18 cellular contexts compared by ENCODE assay signal in the genomic region with DNA sequence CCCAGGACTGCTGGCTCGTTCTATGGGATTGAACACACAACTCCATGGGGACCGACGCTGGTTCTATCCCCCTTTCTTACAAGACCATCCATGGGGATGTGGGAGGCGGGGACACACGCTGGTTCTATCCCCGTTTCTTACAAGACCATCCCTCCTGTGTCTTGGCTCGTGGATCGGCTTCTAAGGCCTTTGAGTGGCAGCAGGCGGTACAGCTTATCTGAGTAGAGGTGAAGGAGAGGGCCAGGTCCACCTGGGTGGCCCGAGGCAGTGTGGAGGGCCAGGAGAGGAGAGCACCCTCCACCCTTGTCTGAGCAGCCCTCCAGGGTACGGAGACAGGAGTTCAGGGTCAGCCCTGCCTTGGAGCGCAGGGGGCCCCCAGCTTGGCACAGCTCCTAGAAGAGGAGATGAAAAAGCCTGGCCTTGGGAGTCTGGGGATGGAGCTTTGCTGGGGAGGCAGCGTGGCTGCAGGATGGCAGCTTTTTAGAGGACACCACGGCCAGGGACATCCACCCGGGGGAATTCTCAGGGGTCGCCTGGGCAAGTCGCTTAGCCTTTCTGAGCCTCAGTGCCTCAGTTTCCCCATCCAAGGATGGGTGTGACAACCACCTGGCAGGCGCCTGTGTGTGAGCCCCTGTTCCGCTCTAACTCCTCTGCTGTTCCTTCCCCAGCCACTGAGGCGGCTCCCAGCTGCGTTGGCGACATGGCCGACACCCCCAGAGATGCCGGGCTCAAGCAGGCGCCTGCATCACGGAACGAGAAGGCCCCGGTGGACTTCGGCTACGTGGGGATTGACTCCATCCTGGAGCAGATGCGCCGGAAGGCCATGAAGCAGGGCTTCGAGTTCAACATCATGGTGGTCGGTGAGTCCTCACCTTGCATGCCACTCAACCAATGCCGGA.
DNase-seq lines count a peak whose midpoint lies in the region; ATAC-seq, FAIRE-seq and TF ChIP-seq lines count a peak whose summit lies in the region.
"Had no signal": no experiment of that assay in that cellular context is flagged by ENCODE, and none has a peak within 500 bp of the region (broad histone marks: within the 10 kb centered on the region; RNA-seq: fewer than 3 reads in every experiment).

No MANE protein-coding gene starts in this region.

- no peak for DNase-seq in natural killer cell
- no peak for DNase-seq in natural killer cell treated with Interleukin-12 subunit alpha and Interleukin-12 subunit beta and Interleukin-15 and Interleukin-18, amount 100 ng/mL, for 72 hours (ENCODE audit: low spot score)
- no peak for DNase-seq in activated naive CD4-positive, alpha-beta T cell treated with anti-CD3 and anti-CD28 coated beads, Interleukin-2, amount 50 U/mL, for 72 hours (ENCODE audit: low spot score in 2 of 2)
- DNase-seq in naive thymus-derived CD4-positive, alpha-beta T cell: no peak
- no peak for DNase-seq in small intestine
- DNase-seq in KBM-7: no peak
- no peak for DNase-seq in DMS153 (lab: John Stamatoyannopoulos, UW)
- DNase-seq: amygdala, BE2C, colonic mucosa, hypothalamus, NCI-H2107, NCI-H774, occipital lobe, RPMI8226 had no signal

- TF ChIP-seq CTCF in natural killer cell (IDR thresholded peaks at IDR 0.05): no peak

- ATAC-seq in natural killer cell: no peak
- no peak for ATAC-seq in natural killer cell treated with Interleukin-12 subunit alpha and Interleukin-12 subunit beta and Interleukin-15 and Interleukin-18, amount 100 ng/mL, for 72 hours
- ATAC-seq in activated naive CD4-positive, alpha-beta T cell treated with anti-CD3 and anti-CD28 coated beads, Interleukin-2, amount 50 U/mL, for 72 hours: no peak
- ATAC-seq in naive thymus-derived CD4-positive, alpha-beta T cell: no peak
- ATAC-seq in GM18907 (IDR thresholded peaks at IDR 0.05; ENCODE audit: unreplicated experiment): no peak
- ATAC-seq: esophagus mucosa had no signal

- H3K27me3 Mint-ChIP-seq in natural killer cell (ENCODE audit: low read depth in 2 of 2): no peaks in the 10 kb centered on the region
- no peaks in the 10 kb centered on the region for H3K27me3 Mint-ChIP-seq in natural killer cell treated with Interleukin-12 subunit alpha and Interleukin-12 subunit beta and Interleukin-15 and Interleukin-18, amount 100 ng/mL, for 72 hours
- H3K27me3 Mint-ChIP-seq in naive thymus-derived CD4-positive, alpha-beta T cell: no peaks in the 10 kb centered on the region

- H3K4me3 ChIP-seq in naive thymus-derived CD4-positive, alpha-beta T cell (ENCODE audit: low read length): no peak overlapping the region
- H3K4me3 ChIP-seq in small intestine (ENCODE audit: low read depth in 1 of 2, low read length in 2 of 2): no peak overlapping the region
- H3K4me3 ChIP-seq: colonic mucosa, tibial nerve had no signal

- H3K27me3 ChIP-seq in naive thymus-derived CD4-positive, alpha-beta T cell (ENCODE audit: control insufficient read depth in 2 of 2, insufficient read depth in 2 of 2, low read length in 2 of 2): no peaks in the 10 kb centered on the region
- no peaks in the 10 kb centered on the region for H3K27me3 ChIP-seq in small intestine (ENCODE audit: control insufficient read depth in 2 of 2, insufficient read depth in 2 of 2, low read length in 2 of 2)
- H3K27me3 ChIP-seq: BE2C, colonic mucosa, tibial nerve had no signal

- intact Hi-C loops in natural killer cell (cut with micrococcal nuclease): no loop called here
- intact Hi-C loops in naive thymus-derived CD4-positive, alpha-beta T cell (cut with micrococcal nuclease): no loop called here

- H3K27ac Mint-ChIP-seq in natural killer cell: peak overlapping the region; percentile 15 to 63
- peak overlapping the region in 1 of 2 donors; percentile 74 for H3K27ac Mint-ChIP-seq in natural killer cell treated with Interleukin-12 subunit alpha and Interleukin-12 subunit beta and Interleukin-15 and Interleukin-18, amount 100 ng/mL, for 72 hours
- H3K27ac Mint-ChIP-seq in activated naive CD4-positive, alpha-beta T cell treated with anti-CD3 and anti-CD28 coated beads, Interleukin-2, amount 50 U/mL, for 72 hours: peak overlapping the region; percentile 32 to 88
- peak overlapping the region; percentile 70 to 92 (median 80) for H3K27ac Mint-ChIP-seq in naive thymus-derived CD4-positive, alpha-beta T cell

- POLR2A ChIA-PET in naive thymus-derived CD4-positive, alpha-beta T cell (lab: Charles Lee): interaction anchor here (1.0 to 1.7 kb wide), 3 partner anchors 8 to 16 kb away, joined by 3 to 6 read pairs (median 5); no protein-coding TSS in a partner anchor

- peaks cover 39 to 42% of the 10 kb centered on the region in 2 donors for H3K4me1 Mint-ChIP-seq in natural killer cell
- H3K4me1 Mint-ChIP-seq in natural killer cell treated with Interleukin-12 subunit alpha and Interleukin-12 subunit beta and Interleukin-15 and Interleukin-18, amount 100 ng/mL, for 72 hours (ENCODE audit: low read depth in 2 of 2): peaks cover 23 to 31% of the 10 kb centered on the region in 2 donors
- H3K4me1 Mint-ChIP-seq in naive thymus-derived CD4-positive, alpha-beta T cell: peaks cover 26 to 55% (median 42%) of the 10 kb centered on the region in 7 donors

- no peaks in the 10 kb centered on the region for H3K9me3 Mint-ChIP-seq in natural killer cell
- no peaks in the 10 kb centered on the region for H3K9me3 Mint-ChIP-seq in natural killer cell treated with Interleukin-12 subunit alpha and Interleukin-12 subunit beta and Interleukin-15 and Interleukin-18, amount 100 ng/mL, for 72 hours
- H3K9me3 Mint-ChIP-seq in activated naive CD4-positive, alpha-beta T cell treated with anti-CD3 and anti-CD28 coated beads, Interleukin-2, amount 50 U/mL, for 72 hours: no peaks in the 10 kb centered on the region
- peaks cover 0 to 4% (median 0%) of the 10 kb centered on the region in 11 donors for H3K9me3 Mint-ChIP-seq in naive thymus-derived CD4-positive, alpha-beta T cell

- CTCF ChIA-PET in naive thymus-derived CD4-positive, alpha-beta T cell (lab: Charles Lee): interaction anchor here (1.3 to 1.4 kb wide), 2 partner anchors 9 to 52 kb away, joined by 3 to 4 read pairs; no protein-coding TSS in a partner anchor

- H3K4me3 Mint-ChIP-seq in natural killer cell: no peak overlapping the region
- H3K4me3 Mint-ChIP-seq in natural killer cell treated with Interleukin-12 subunit alpha and Interleukin-12 subunit beta and Interleukin-15 and Interleukin-18, amount 100 ng/mL, for 72 hours: no peak overlapping the region
- H3K4me3 Mint-ChIP-seq in naive thymus-derived CD4-positive, alpha-beta T cell: peak overlapping the region in 7 of 10 donors; percentile 3 to 42 (median 27)

- H3K27ac ChIP-seq in naive thymus-derived CD4-positive, alpha-beta T cell (ENCODE audit: low read depth, low read length): peak overlapping the region; percentile 55
- no peak overlapping the region for H3K27ac ChIP-seq in small intestine (ENCODE audit: low read depth in 1 of 2, low read length in 1 of 2)
- H3K27ac ChIP-seq: colonic mucosa had no signal

- no peak for FAIRE-seq in small intestine (lab: Jason Lieb, UNC)

- H3K9me3 ChIP-seq in naive thymus-derived CD4-positive, alpha-beta T cell (ENCODE audit: control insufficient read depth in 2 of 3, low read length in 3 of 3): no peaks in the 10 kb centered on the region
- H3K9me3 ChIP-seq in small intestine (ENCODE audit: control insufficient read depth, low read depth): no peaks in the 10 kb centered on the region
- H3K9me3 ChIP-seq: BE2C, colonic mucosa, tibial nerve had no signal

- H3K4me1 ChIP-seq in naive thymus-derived CD4-positive, alpha-beta T cell (ENCODE audit: control insufficient read depth in 2 of 2, insufficient read depth in 2 of 2, low read length in 2 of 2): peaks cover 27 to 50% of the 10 kb centered on the region in 2 donors
- H3K4me1 ChIP-seq in small intestine (ENCODE audit: control insufficient read depth in 2 of 2, insufficient read depth in 1 of 2, low read depth in 1 of 2, low read length in 1 of 2): peaks cover 0 to 3% of the 10 kb centered on the region in 2 donors

- 90 to 91% (median 90%) methylated on average over 35 of the region's 35 CpGs for WGBS in small intestine, 3 donors

- H3K36me3 Mint-ChIP-seq in natural killer cell: no peaks in the 10 kb centered on the region
- H3K36me3 Mint-ChIP-seq in natural killer cell treated with Interleukin-12 subunit alpha and Interleukin-12 subunit beta and Interleukin-15 and Interleukin-18, amount 100 ng/mL, for 72 hours: no peaks in the 10 kb centered on the region
- peaks cover 0 to 22% of the 10 kb centered on the region in 2 donors for H3K36me3 Mint-ChIP-seq in activated naive CD4-positive, alpha-beta T cell treated with anti-CD3 and anti-CD28 coated beads, Interleukin-2, amount 50 U/mL, for 72 hours
- peaks cover 0 to 29% (median 13%) of the 10 kb centered on the region in 5 donors for H3K36me3 Mint-ChIP-seq in naive thymus-derived CD4-positive, alpha-beta T cell

- peaks cover 6 to 78% (median 23%) of the 10 kb centered on the region in 3 experiments for H3K36me3 ChIP-seq in naive thymus-derived CD4-positive, alpha-beta T cell (ENCODE audit: control insufficient read depth in 2 of 3, insufficient read depth in 3 of 3, low read length in 3 of 3)
- H3K36me3 ChIP-seq in small intestine (ENCODE audit: control insufficient read depth in 2 of 2, insufficient read depth in 2 of 2, low read length in 2 of 2): peaks cover 10% of the 10 kb centered on the region in 2 donors

- in situ Hi-C loops in KBM-7 (cut with MboI; ENCODE audit: low pct_unique_long_range_greater_than_20kb, low sequenced_read_pairs): no loop called here

Comparison
In these comparisons a context has a peak if more than half of its experiments do, and no peak if none do; other contexts are left out.
1. H3K4me3 Mint-ChIP-seq: peak in naive thymus-derived CD4-positive, alpha-beta T cell (7 of 10); none in natural killer cell (single experiment) and natural killer cell treated with Interleukin-12 subunit alpha and Interleukin-12 subunit beta and Interleukin-15 and Interleukin-18, amount 100 ng/mL, for 72 hours (single experiment).